Comparison of ENCODE assay signal across 9 cellular contexts in the genomic region with DNA sequence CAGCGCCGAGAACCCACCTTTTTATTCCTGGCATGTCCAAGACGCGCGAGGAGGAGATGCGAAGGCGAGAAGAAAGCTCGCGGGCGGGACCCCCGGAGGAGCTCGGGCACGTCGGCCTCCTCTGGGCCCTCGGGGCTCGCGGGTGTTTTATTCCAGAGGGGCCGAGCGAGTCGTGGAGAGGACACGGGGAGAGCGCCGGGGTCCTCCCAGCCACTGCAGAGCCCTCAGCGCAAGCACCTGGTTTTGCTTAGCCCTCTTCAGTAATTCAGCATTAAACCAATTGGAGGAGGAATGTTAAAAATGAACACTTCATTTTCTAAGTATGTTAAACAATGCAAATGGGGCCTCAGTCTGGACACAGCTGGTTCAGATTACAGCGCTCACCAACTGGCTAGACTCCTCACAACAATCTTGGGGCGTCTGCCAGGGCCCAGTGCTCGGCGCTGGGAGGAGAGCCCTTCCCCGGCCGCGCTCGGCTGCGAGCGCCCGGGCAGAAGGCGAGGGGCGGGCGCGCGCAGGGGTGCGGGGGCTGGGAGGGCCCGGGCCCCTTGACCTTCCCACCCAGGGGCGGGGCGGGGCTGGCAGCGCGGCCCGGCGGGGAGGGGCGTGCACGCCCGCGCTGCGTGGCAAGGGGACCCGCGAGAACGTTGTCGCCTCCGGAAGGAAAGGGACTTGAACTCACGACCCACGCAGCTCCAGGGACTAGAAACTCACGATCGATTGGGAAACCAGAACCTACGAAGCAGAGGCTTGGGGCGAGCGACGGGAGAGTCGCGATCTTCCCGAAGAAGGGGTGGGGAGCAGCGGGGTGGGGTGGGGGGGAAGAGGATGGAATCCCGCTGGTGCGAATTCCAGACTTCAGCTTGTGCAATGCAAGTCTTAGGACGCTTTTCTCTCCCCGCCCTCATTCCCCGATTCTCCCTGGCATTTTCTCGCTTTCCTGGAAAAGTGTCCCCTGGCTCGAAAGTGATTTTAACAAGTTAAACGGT. TPM values are rescaled to one million over a fixed set of nuclear protein-coding genes. Genes with fewer than 3 reads are reported as not detected.
DNase-seq lines count a peak whose midpoint lies in the region; ATAC-seq, FAIRE-seq and TF ChIP-seq lines count a peak whose summit lies in the region.
"Had no signal": no experiment of that assay in that cellular context is flagged by ENCODE, and none has a peak within 500 bp of the region (broad histone marks: within the 10 kb centered on the region; RNA-seq: fewer than 3 reads in every experiment).

A gene with protein sequence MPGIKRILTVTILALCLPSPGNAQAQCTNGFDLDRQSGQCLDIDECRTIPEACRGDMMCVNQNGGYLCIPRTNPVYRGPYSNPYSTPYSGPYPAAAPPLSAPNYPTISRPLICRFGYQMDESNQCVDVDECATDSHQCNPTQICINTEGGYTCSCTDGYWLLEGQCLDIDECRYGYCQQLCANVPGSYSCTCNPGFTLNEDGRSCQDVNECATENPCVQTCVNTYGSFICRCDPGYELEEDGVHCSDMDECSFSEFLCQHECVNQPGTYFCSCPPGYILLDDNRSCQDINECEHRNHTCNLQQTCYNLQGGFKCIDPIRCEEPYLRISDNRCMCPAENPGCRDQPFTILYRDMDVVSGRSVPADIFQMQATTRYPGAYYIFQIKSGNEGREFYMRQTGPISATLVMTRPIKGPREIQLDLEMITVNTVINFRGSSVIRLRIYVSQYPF (minus strand): TSS at position 499 of the 989 bp plus-strand sequence. CDS start 465 bp downstream, at position 34.

- FAIRE-seq in keratinocyte (lab: Jason Lieb, UNC) = peak; percentile 13
- FAIRE-seq: TTC549 had no signal

- no peak for ATAC-seq in HG02938 (IDR thresholded peaks at IDR 0.05; ENCODE audit: unreplicated experiment)

- no peaks in the 10 kb centered on the region for H3K9me1 ChIP-seq in keratinocyte (ENCODE audit: control insufficient read depth, extremely low read depth, insufficient read depth, low read length)

- peak within 1 kb of the TSS; percentile 88 for H3K4me2 ChIP-seq in keratinocyte (ENCODE audit: control insufficient read depth, extremely low read depth, insufficient read depth, low read depth, low read length)

- H2AFZ ChIP-seq in keratinocyte (ENCODE audit: control insufficient read depth, low read length) = peak within 1 kb of the TSS; percentile 4

- no peaks in the 10 kb centered on the region for H3K79me2 ChIP-seq in keratinocyte (ENCODE audit: control insufficient read depth, insufficient read depth, low read length)

- H3K4me3 ChIP-seq in HAP-1 (peak within 1 kb of the TSS; percentile 48), cardiac fibroblast (replicated peaks in 1 of 2; ENCODE audit: low read depth in 2 of 2, low read length in 2 of 2) (peak within 1 kb of the TSS; percentile 51 to 71), keratinocyte (ENCODE audit: control insufficient read depth in 2 of 3, extremely low read depth in 1 of 3, insufficient read depth in 2 of 3, low read depth in 1 of 3, low read length in 3 of 3) (peak within 1 kb of the TSS; percentile 4 to 71 (median 60))

- H3K9me3 ChIP-seq in HAP-1 = no peaks in the 10 kb centered on the region
- H3K9me3 ChIP-seq in keratinocyte (ENCODE audit: control insufficient read depth, low read depth, low read length) = no peaks in the 10 kb centered on the region

- H3K36me3 ChIP-seq in HAP-1 (replicated peaks) (no peaks in the 10 kb centered on the region), keratinocyte (ENCODE audit: control insufficient read depth in 2 of 2, extremely low read depth in 1 of 2, insufficient read depth in 2 of 2, low read length in 2 of 2) (no peaks in the 10 kb centered on the region)

- no peak for TF ChIP-seq CTCF in cardiac fibroblast (IDR thresholded peaks at IDR 0.05; ENCODE audit: low read depth, low read length)
- TF ChIP-seq CTCF in keratinocyte (optimal IDR thresholded peaks at IDR 0.05 in 1 of 3, IDR thresholded peaks at IDR 0.05 in 1 of 3, conservative IDR thresholded peaks at IDR 0.05 in 1 of 3; ENCODE audit: extremely low read depth in 1 of 3, insufficient read depth in 2 of 3, low read length in 3 of 3) = no peak

- H3K27me3 ChIP-seq in HAP-1 (ENCODE audit: low read depth) (no peaks in the 10 kb centered on the region), keratinocyte (ENCODE audit: control insufficient read depth, extremely low read depth, insufficient read depth, low read length) (peaks cover 28% of the 10 kb centered on the region)

- in situ Hi-C loops in HAP-1 (cut with MboI; ENCODE audit: low sequenced_read_pairs) = no loop called here

- dilution Hi-C loops in keratinocyte (cut with MboI; ENCODE audit: extremely low pct_ligation_motif_present, low sequenced_read_pairs) = no loop called here

- DNase-seq in HAP-1 (ENCODE audit: low spot score in 2 of 2) (peak; percentile 57 to 75), T-helper 9 cell (peak; percentile 6), cardiac fibroblast (ENCODE audit: low read depth in 2 of 2) (peak; percentile 81 to 88), keratinocyte (ENCODE audit: low read depth, low spot score) (no peak), NCI-H2196 treated with DMSO at 0.1 percent for 48 hours (lab: John Stamatoyannopoulos, UW; ENCODE audit: unreplicated experiment) (no peak), COLO668 (lab: John Stamatoyannopoulos, UW; ENCODE audit: unreplicated experiment) (no peak)
- peak; percentile 10 to 23 for DNase-seq in stimulated activated CD4-positive, alpha-beta T cell treated with anti-CD3 and anti-CD28 coated beads, Interleukin-12 subunit alpha, Interleukin-12 subunit beta, amount 100 ng/mL, for 24 hours (ENCODE audit: low read depth in 2 of 2)

- peaks cover 8% of the 10 kb centered on the region; the same call in 1 of the 2 replicates for H3K4me1 ChIP-seq in HAP-1
- H3K4me1 ChIP-seq in keratinocyte (ENCODE audit: control insufficient read depth, extremely low read depth, insufficient read depth, low read length) = peaks cover 7% of the 10 kb centered on the region

- no peaks in the 10 kb centered on the region for H4K20me1 ChIP-seq in keratinocyte (ENCODE audit: control insufficient read depth, extremely low read depth, insufficient read depth, low read length)

- H3K27ac ChIP-seq in keratinocyte (ENCODE audit: control insufficient read depth, insufficient read depth, low read length) = no peak within 1 kb of the TSS

- peak within 1 kb of the TSS; percentile 9 for H3K9ac ChIP-seq in keratinocyte (ENCODE audit: control insufficient read depth, extremely low read depth, insufficient read depth, low read length)

RNA-seq across cellular contexts. Expression of the gene that starts here (rescaled TPM):
- 0.10 to 0.31 TPM (median 0.27 TPM) in 3 replicates for polyA plus RNA-seq in keratinocyte
- polyA plus RNA-seq in keratinocyte (2011; ENCODE audit: low read depth) = not detected
- 0.27 and 0.47 TPM in 2 replicates for polyA plus RNA-seq in keratinocyte (2011; cell fraction: cytosol; rRNA removed)
- polyA plus RNA-seq in keratinocyte (2011; cell fraction: nucleus; rRNA removed) = 0.46 and 0.89 TPM in 2 replicates
- polyA plus RNA-seq in keratinocyte (2012; ENCODE audit: low replicate concordance) = 0.68 TPM in 1 of 2 replicates, not detected in the other
- 0.61 to 2.8 TPM in 2 of 3 replicates, not detected in the other for polyA minus RNA-seq in keratinocyte
- not detected for polyA minus RNA-seq in keratinocyte (2011; cell fraction: cytosol; rRNA and poly(A)+ RNA removed)
- 0.54 TPM in 1 of 2 replicates, not detected in the other for polyA minus RNA-seq in keratinocyte (2011; cell fraction: nucleus; rRNA and poly(A)+ RNA removed)

Comparison
In these comparisons a context has a peak if more than half of its experiments do, and no peak if none do; other contexts are left out.
1. DNase-seq: peak in HAP-1 (2 of 2), T-helper 9 cell (single experiment), cardiac fibroblast (2 of 2) and stimulated activated CD4-positive, alpha-beta T cell treated with anti-CD3 and anti-CD28 coated beads, Interleukin-12 subunit alpha, Interleukin-12 subunit beta, amount 100 ng/mL, for 24 hours (2 of 2); none in keratinocyte (single experiment), NCI-H2196 treated with DMSO at 0.1 percent for 48 hours (single experiment) and COLO668 (single experiment).
2. Peak in every context shown above with its lines, with median percentiles within 50 percentile points of each other: H3K4me3 ChIP-seq.